Comparison of ENCODE assay signal across 18 cellular contexts in genomic region chr2:66370824-66371223, GRCh38.
DNase-seq lines count a peak whose midpoint lies in the region; ATAC-seq, FAIRE-seq and TF ChIP-seq lines count a peak whose summit lies in the region.
"Had no signal": no experiment of that assay in that cellular context is flagged by ENCODE, and none has a peak within 500 bp of the region (broad histone marks: within the 10 kb centered on the region; RNA-seq: fewer than 3 reads in every experiment).

No MANE protein-coding gene starts in this region.

- H3K9ac ChIP-seq in PC-3 (ENCODE audit: low read length) = no peak overlapping the region
- H3K9ac ChIP-seq: BLaER1, GM23248 had no signal

- peaks cover 73% of the 10 kb centered on the region for H3K27me3 ChIP-seq in PC-3 (ENCODE audit: low read length)
- no peaks in the 10 kb centered on the region for H3K27me3 ChIP-seq in bronchial epithelial cell (ENCODE audit: control insufficient read depth, insufficient read depth, low read length)
- H3K27me3 ChIP-seq: BLaER1 had no signal

- no peaks in the 10 kb centered on the region for H4K20me1 ChIP-seq in PC-3 (ENCODE audit: low read length)
- H4K20me1 ChIP-seq: BLaER1 had no signal

- CTCF ChIA-PET in PC-3 (lab: Charles Lee) = no interaction called here

- H3K9me2 ChIP-seq in PC-3 (replicated peaks; ENCODE audit: low read length) = no peaks in the 10 kb centered on the region

- no peak; the same call in 1 of the 2 replicates for ATAC-seq in PC-3
- ATAC-seq in GM18519 (IDR thresholded peaks at IDR 0.05; ENCODE audit: low FRiP score, unreplicated experiment) = no peak
- ATAC-seq: HCT116 had no signal

- H3K4me1 ChIP-seq in PC-3 (ENCODE audit: insufficient read depth, low read length) = no peaks in the 10 kb centered on the region
- H3K4me1 ChIP-seq: BLaER1 had no signal

- H3K9me3 ChIP-seq in PC-3 (ENCODE audit: low read length) = no peaks in the 10 kb centered on the region
- H3K9me3 ChIP-seq: BLaER1 had no signal

- H3F3A ChIP-seq in PC-3 (ENCODE audit: low read length, unreplicated experiment) = no peaks in the 10 kb centered on the region

- peak; percentile 26 for DNase-seq in DMS53 (lab: John Stamatoyannopoulos, UW)
- DNase-seq in DMS53 treated with DMSO at 0.1 percent for 48 hours (lab: John Stamatoyannopoulos, UW; ENCODE audit: unreplicated experiment) = no peak
- DNase-seq in PC-3 = peak; percentile 40
- peak; percentile 21 for DNase-seq in bronchial epithelial cell (ENCODE audit: low read depth)
- no peak for DNase-seq in NCI-H1417 (lab: John Stamatoyannopoulos, UW)
- DNase-seq in activated CD4-positive, CD25-positive, alpha-beta regulatory T cell treated with anti-CD3 and anti-CD28 coated beads, Interleukin-2, amount 50 U/mL, for 72 hours = no peak
- no peak for DNase-seq in NCI-H524 treated with DMSO at 0.1 percent for 48 hours (lab: John Stamatoyannopoulos, UW)
- DNase-seq: AML-193, DMS 273 treated with DMSO at 0.1 percent for 48 hours, DMS79 treated with DMSO at 0.1 percent for 48 hours, GF-D8, GM23248 had no signal

- H3K4me3 ChIP-seq in PC-3 (ENCODE audit: low read length) (no peak overlapping the region), bronchial epithelial cell (ENCODE audit: low read depth, low read length) (no peak overlapping the region)
- H3K4me3 ChIP-seq: BLaER1, GM23248 had no signal

- H3K36me3 ChIP-seq in PC-3 (ENCODE audit: low read depth, low read length) = no peaks in the 10 kb centered on the region
- H3K36me3 ChIP-seq in bronchial epithelial cell (ENCODE audit: control insufficient read depth, insufficient read depth, low read length) = no peaks in the 10 kb centered on the region
- H3K36me3 ChIP-seq: BLaER1 had no signal

- POLR2A ChIA-PET in PC-3 (lab: Charles Lee; ENCODE audit: unreplicated experiment) = no interaction called here

- intact Hi-C loops in PC-3 (cut with micrococcal nuclease) = no loop called here

- H3K4me2 ChIP-seq in PC-3 (ENCODE audit: low read length) = no peak overlapping the region
- H3K4me2 ChIP-seq: BLaER1 had no signal

- BruUV-seq in PC-3 (replicated peaks; lab: Mats Ljungman, UMichigan) = no TSS peak

- no peak overlapping the region for H2AFZ ChIP-seq in PC-3 (ENCODE audit: low read length)
- H2AFZ ChIP-seq: GM23248 had no signal

- no peak overlapping the region for H3K27ac ChIP-seq in PC-3 (ENCODE audit: low read length)
- H3K27ac ChIP-seq: 22Rv1, BLaER1, GM23248, HL-60 had no signal

- FAIRE-seq in bronchial epithelial cell (lab: Jason Lieb, UNC) = no peak
- FAIRE-seq: H54 had no signal

- no peaks in the 10 kb centered on the region for H3K79me2 ChIP-seq in PC-3 (ENCODE audit: low read length)

- TF ChIP-seq CTCF in PC-3 (conservative IDR thresholded peaks at IDR 0.05; ENCODE audit: low read depth, low read length) (no peak), bronchial epithelial cell (IDR thresholded peaks at IDR 0.05; ENCODE audit: insufficient read depth, low read length, severe bottlenecking) (no peak)

Comparison
In these comparisons a context has a peak if more than half of its experiments do, and no peak if none do; other contexts are left out.
1. DNase-seq: peak in DMS53 (single experiment), PC-3 (single experiment) and bronchial epithelial cell (single experiment); none in DMS53 treated with DMSO at 0.1 percent for 48 hours (single experiment), NCI-H1417 (0 of 3), activated CD4-positive, CD25-positive, alpha-beta regulatory T cell treated with anti-CD3 and anti-CD28 coated beads, Interleukin-2, amount 50 U/mL, for 72 hours (single experiment) and NCI-H524 treated with DMSO at 0.1 percent for 48 hours (single experiment).